8 cellular contexts compared by ENCODE assay signal in genomic region chr15:42035362-42035761, GRCh38. TPM values are rescaled to one million over a fixed set of nuclear protein-coding genes. Genes with fewer than 3 reads are reported as not detected.
DNase-seq lines count a peak whose midpoint lies in the region; ATAC-seq and TF ChIP-seq lines count a peak whose summit lies in the region.

No MANE protein-coding gene starts in this region.

- H3K27me3 ChIP-seq in A673 (replicated peaks; ENCODE audit: insufficient read depth, low read depth, low read length, poor library complexity) (no peaks in the 10 kb centered on the region), colonic mucosa (no peaks in the 10 kb centered on the region), psoas muscle (ENCODE audit: insufficient read depth in 3 of 3, low read length in 2 of 3) (no peaks in the 10 kb centered on the region)

- BruUV-seq in A673 (replicated peaks; lab: Mats Ljungman, UMichigan), result no TSS peak

- POLR2A ChIA-PET in A673 (lab: Charles Lee; ENCODE audit: low non-redundant PET), result no interaction called here

- WGBS in psoas muscle, 3 donors, result 52 to 64% (median 63%) methylated on average over 4 of the region's 4 CpGs

- H3K9ac ChIP-seq in colonic mucosa (ENCODE audit: low read depth in 2 of 2, low read length in 2 of 2), result no peak overlapping the region

- no peaks in the 10 kb centered on the region for H3K36me3 ChIP-seq in A673 (ENCODE audit: insufficient read depth, low read length, poor library complexity, severe bottlenecking)
- no peaks in the 10 kb centered on the region for H3K36me3 ChIP-seq in colonic mucosa
- H3K36me3 ChIP-seq in psoas muscle (ENCODE audit: insufficient read depth in 1 of 2, low read depth in 1 of 2), result no peaks in the 10 kb centered on the region

- no peak overlapping the region for H3K4me3 ChIP-seq in A673 (ENCODE audit: low read depth, low read length, poor library complexity, severe bottlenecking)
- no peak overlapping the region for H3K4me3 ChIP-seq in colonic mucosa
- no peak overlapping the region for H3K4me3 ChIP-seq in psoas muscle

- ATAC-seq in GM19023 (IDR thresholded peaks at IDR 0.05; ENCODE audit: unreplicated experiment), result peak; percentile 49
- peak; percentile 59 for ATAC-seq in HG03460 (IDR thresholded peaks at IDR 0.05; ENCODE audit: unreplicated experiment)
- no peak for ATAC-seq in psoas muscle
- no peak for ATAC-seq in GM21390 (IDR thresholded peaks at IDR 0.05; ENCODE audit: unreplicated experiment)

- TF ChIP-seq CTCF in A673 (conservative IDR thresholded peaks at IDR 0.05; ENCODE audit: low read depth, low read length), result no peak
- TF ChIP-seq CTCF in colonic mucosa (IDR thresholded peaks at IDR 0.05), result no peak
- TF ChIP-seq CTCF in psoas muscle (IDR thresholded peaks at IDR 0.05), result no peak

- H3K27ac ChIP-seq in A673 (ENCODE audit: low read depth, low read length, poor library complexity, severe bottlenecking) (peak overlapping the region; percentile 61), colonic mucosa (peak overlapping the region; percentile 26), psoas muscle (no peak overlapping the region)

- H3K9me3 ChIP-seq in A673 (ENCODE audit: low read depth, low read length, poor library complexity, severe bottlenecking) (no peaks in the 10 kb centered on the region), colonic mucosa (no peaks in the 10 kb centered on the region), psoas muscle (peaks cover 4% of the 10 kb centered on the region)

- peak; percentile 72 for DNase-seq in A673 (ENCODE audit: low spot score)
- peak; percentile 64 for DNase-seq in colonic mucosa
- DNase-seq in psoas muscle, result no peak
- DNase-seq in activated T-cell treated with anti-CD3 and anti-CD28 coated beads, Interleukin-2, amount 50 U/mL, for 1 hour, result no peak
- no peak for DNase-seq in activated gamma-delta T cell (lab: John Stamatoyannopoulos, UW)

- peaks cover 14% of the 10 kb centered on the region for H3K4me1 ChIP-seq in A673 (ENCODE audit: insufficient read depth, low read length, poor library complexity, severe bottlenecking)
- H3K4me1 ChIP-seq in colonic mucosa, result peaks cover 6% of the 10 kb centered on the region
- H3K4me1 ChIP-seq in psoas muscle, result peaks cover 10% of the 10 kb centered on the region

- intact Hi-C loops in A673 (cut with micrococcal nuclease; ENCODE audit: unreplicated experiment) (no loop called here), colonic mucosa (cut with DNase I) (no loop called here), psoas muscle (cut with DNase I) (no loop called here)

- CTCF ChIA-PET in A673 (lab: Charles Lee), result no interaction called here

RNA-seq across cellular contexts. Expression of gene PLA2G4E, which starts 14.5 kb away (rescaled TPM):
- total RNA-seq in A673 (2021), result not detected in 2 replicates
- total RNA-seq in colonic mucosa, result under 1 TPM in 1 of 2 donors, not detected in 1; 0.67 TPM
- under 1 TPM in 3 of 4 donors, not detected in 1; 0.08 to 0.34 (median 0.24) TPM for total RNA-seq in psoas muscle
- polyA plus RNA-seq in psoas muscle, result under 1 TPM in 2 of 3 donors, not detected in 1; 0.01 to 0.07 TPM

RNA-seq across cellular contexts. Expression of gene PLA2G4D, which starts 59.0 kb away (rescaled TPM):
- total RNA-seq in A673 (2021) (not detected in 2 replicates), colonic mucosa (under 1 TPM; 0.24 to 0.27 TPM), psoas muscle (not detected)
- polyA plus RNA-seq in psoas muscle, result not detected

Comparison
In these comparisons a context has a peak if more than half of its experiments do, and no peak if none do; other contexts are left out.
1. DNase-seq: peak in A673 (single experiment) and colonic mucosa (single experiment); none in psoas muscle (0 of 2), activated T-cell treated with anti-CD3 and anti-CD28 coated beads, Interleukin-2, amount 50 U/mL, for 1 hour (single experiment) and activated gamma-delta T cell (single experiment).
2. ATAC-seq: peak in GM19023 (single experiment) and HG03460 (single experiment); none in psoas muscle (0 of 4) and GM21390 (single experiment).